8 cellular contexts compared by ENCODE assay signal in the genomic region with DNA sequence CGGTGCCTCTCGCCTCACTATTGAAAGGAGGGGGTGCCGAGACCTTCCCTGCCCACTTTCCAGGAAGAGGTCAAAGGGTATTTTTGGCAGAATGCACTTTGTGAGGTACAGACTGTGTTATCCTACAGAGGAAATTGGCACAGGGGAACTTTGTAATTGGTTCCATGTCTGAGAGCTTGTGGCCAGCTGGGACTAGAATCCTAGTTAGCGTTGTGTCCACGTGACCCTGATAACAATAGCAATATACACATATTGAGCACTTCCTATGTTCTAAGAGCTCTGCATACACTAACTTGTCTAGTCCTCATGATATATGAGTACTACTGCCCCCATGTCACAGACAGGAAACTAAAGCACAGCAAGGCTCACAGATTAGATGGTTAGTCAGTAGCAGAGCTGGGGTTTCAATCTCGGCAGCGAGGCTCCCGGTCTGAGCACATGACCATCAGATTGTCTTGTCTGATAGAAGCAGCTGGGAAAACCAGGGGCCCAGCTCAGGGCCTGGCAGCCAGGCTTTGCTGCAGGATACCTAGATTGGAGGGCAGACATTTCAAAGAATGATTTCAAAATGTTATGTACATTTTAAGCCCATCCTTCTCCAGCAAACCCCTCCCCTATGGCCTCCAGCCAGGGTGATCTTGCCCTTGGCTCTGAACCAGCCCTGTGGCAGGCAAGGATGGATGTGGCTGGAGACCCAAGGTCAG. TPM values are rescaled to one million over a fixed set of nuclear protein-coding genes. Genes with fewer than 3 reads are reported as not detected.
DNase-seq lines count a peak whose midpoint lies in the region; ATAC-seq and TF ChIP-seq lines count a peak whose summit lies in the region.

No MANE protein-coding gene starts in this region.

- H3K27ac Mint-ChIP-seq in activated T-cell treated with anti-CD3 and anti-CD28 coated beads, Interleukin-2, amount 50 U/mL, for 24 hours, result peak overlapping the region; percentile 94

- no peaks in the 10 kb centered on the region for H3K9me3 ChIP-seq in gastroesophageal sphincter

- H3K36me3 Mint-ChIP-seq in activated T-cell treated with anti-CD3 and anti-CD28 coated beads, Interleukin-2, amount 50 U/mL, for 24 hours (ENCODE audit: low read depth), result peaks cover 49% of the 10 kb centered on the region

- TF ChIP-seq POLR2A in gastroesophageal sphincter (IDR thresholded peaks at IDR 0.05), result no peak

- H3K4me1 ChIP-seq in gastroesophageal sphincter, result peaks cover 0 to 30% (median 16%) of the 10 kb centered on the region in 3 donors

- H3K27me3 Mint-ChIP-seq in activated T-cell treated with anti-CD3 and anti-CD28 coated beads, Interleukin-2, amount 50 U/mL, for 24 hours, result no peaks in the 10 kb centered on the region

- no peak for TF ChIP-seq EP300 in gastroesophageal sphincter (IDR thresholded peaks at IDR 0.05)

- H3K9me3 Mint-ChIP-seq in activated T-cell treated with anti-CD3 and anti-CD28 coated beads, Interleukin-2, amount 50 U/mL, for 24 hours, result no peaks in the 10 kb centered on the region

- peak overlapping the region in 1 of 2 donors; percentile 51 for H3K4me3 ChIP-seq in gastroesophageal sphincter

- peak; percentile 86 for ATAC-seq in GM19023 (IDR thresholded peaks at IDR 0.05; ENCODE audit: unreplicated experiment)
- ATAC-seq in HG03097 (IDR thresholded peaks at IDR 0.05; ENCODE audit: low FRiP score, unreplicated experiment), result peak; percentile 87
- ATAC-seq in gastroesophageal sphincter, result no peak

- peaks cover 59% of the 10 kb centered on the region for H3K4me1 Mint-ChIP-seq in activated T-cell treated with anti-CD3 and anti-CD28 coated beads, Interleukin-2, amount 50 U/mL, for 24 hours (ENCODE audit: low read depth)

- H3K4me3 Mint-ChIP-seq in activated T-cell treated with anti-CD3 and anti-CD28 coated beads, Interleukin-2, amount 50 U/mL, for 24 hours, result peak overlapping the region; percentile 85

- DNase-seq in AG20443 (ENCODE audit: low spot score) (peak; percentile 38), NCI-H345 treated with DMSO at 0.1 percent for 48 hours (lab: John Stamatoyannopoulos, UW; ENCODE audit: unreplicated experiment) (peak; percentile 38), globus pallidus (ENCODE audit: low spot score) (peak; percentile 20), retina (peak; percentile 63)
- DNase-seq in activated T-cell treated with anti-CD3 and anti-CD28 coated beads, Interleukin-2, amount 50 U/mL, for 24 hours, result peak; percentile 66

- WGBS in gastroesophageal sphincter (ENCODE audit: low coverage in 1 of 2), 2 donors, result 42 to 63% methylated on average over 5 of the region's 8 CpGs

- H3K27ac ChIP-seq in gastroesophageal sphincter, result peak overlapping the region in 2 of 4 donors; percentile 21 to 45

- TF ChIP-seq CTCF in gastroesophageal sphincter (IDR thresholded peaks at IDR 0.05), result no peak

- no peaks in the 10 kb centered on the region for H3K36me3 ChIP-seq in gastroesophageal sphincter

- peaks cover 58% of the 10 kb centered on the region for H3K27me3 ChIP-seq in gastroesophageal sphincter

RNA-seq across cellular contexts. Expression of a gene that starts 1.4 kb away (rescaled TPM):
- 1 to 10 TPM; 1.4 to 8.4 (median 3.1) TPM for total RNA-seq in gastroesophageal sphincter
